ENCODE assay signal across 8 cellular contexts in the genomic region with DNA sequence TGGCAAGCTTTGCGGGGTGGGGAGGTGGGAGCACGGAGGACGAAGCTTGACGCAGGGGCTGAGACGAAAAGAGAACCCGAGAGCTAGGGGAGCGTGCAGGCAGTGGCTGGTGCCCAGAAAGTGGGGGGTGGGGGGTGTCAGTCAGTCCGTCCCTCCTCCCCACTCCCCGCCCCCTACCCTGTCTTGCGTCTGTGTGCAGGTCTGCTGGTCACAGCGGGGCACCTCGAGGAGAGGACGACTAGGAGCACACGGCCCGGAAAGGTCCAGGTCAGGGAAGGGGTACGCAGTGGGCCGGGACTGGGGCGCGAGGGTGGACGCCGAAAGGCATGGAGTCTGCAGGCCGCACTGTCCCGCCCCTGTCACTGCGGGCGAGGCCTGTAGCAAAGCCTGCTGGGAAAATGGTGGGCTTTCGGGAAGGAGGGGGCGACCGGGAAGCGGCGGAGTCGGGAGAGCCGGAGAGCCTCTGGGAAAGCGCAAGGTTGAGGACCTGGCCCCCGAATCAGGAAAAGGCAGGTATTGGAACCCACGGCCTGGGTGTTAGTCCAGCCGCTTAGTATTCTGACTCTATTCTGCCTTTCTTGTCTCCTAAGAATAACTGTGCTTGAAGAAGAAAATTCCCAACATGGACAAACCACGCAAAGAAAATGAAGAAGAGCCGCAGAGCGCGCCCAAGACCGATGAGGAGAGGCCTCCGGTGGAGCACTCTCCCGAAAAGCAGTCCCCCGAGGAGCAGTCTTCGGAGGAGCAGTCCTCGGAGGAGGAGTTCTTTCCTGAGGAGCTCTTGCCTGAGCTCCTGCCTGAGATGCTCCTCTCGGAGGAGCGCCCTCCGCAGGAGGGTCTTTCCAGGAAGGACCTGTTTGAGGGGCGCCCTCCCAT. TPM values are rescaled to one million over a fixed set of nuclear protein-coding genes. Genes with fewer than 3 reads are reported as not detected.
DNase-seq lines count a peak whose midpoint lies in the region; ATAC-seq, FAIRE-seq and TF ChIP-seq lines count a peak whose summit lies in the region.

No MANE protein-coding gene starts in this region.

- H3K79me2 ChIP-seq in keratinocyte (ENCODE audit: control insufficient read depth, insufficient read depth, low read length) = peaks cover 4% of the 10 kb centered on the region

- H3K9me3 Mint-ChIP-seq in T-cell = no peaks in the 10 kb centered on the region

- H3K27me3 ChIP-seq in MG63 (no peaks in the 10 kb centered on the region), keratinocyte (ENCODE audit: control insufficient read depth, extremely low read depth, insufficient read depth, low read length) (no peaks in the 10 kb centered on the region)

- no peak for FAIRE-seq in keratinocyte (lab: Jason Lieb, UNC)

- H3K9ac ChIP-seq in keratinocyte (ENCODE audit: control insufficient read depth, extremely low read depth, insufficient read depth, low read length) = peak overlapping the region; percentile 68

- H4K20me1 ChIP-seq in keratinocyte (ENCODE audit: control insufficient read depth, extremely low read depth, insufficient read depth, low read length) = no peaks in the 10 kb centered on the region

- peaks cover 14% of the 10 kb centered on the region for H3K4me1 ChIP-seq in keratinocyte (ENCODE audit: control insufficient read depth, extremely low read depth, insufficient read depth, low read length)

- H3K4me2 ChIP-seq in keratinocyte (ENCODE audit: control insufficient read depth, extremely low read depth, insufficient read depth, low read depth, low read length) = peak overlapping the region; percentile 85

- peak overlapping the region; percentile 67 to 77 for H3K27ac Mint-ChIP-seq in T-cell

- peak; percentile 75 for DNase-seq in Caki2 (ENCODE audit: low read depth)
- peak; percentile 74 for DNase-seq in MG63
- peak in 15 of 34 experiments; percentile 0 to 22 (median 7) for DNase-seq in T-cell
- peak; percentile 74 for DNase-seq in cerebellar cortex (ENCODE audit: low spot score)
- DNase-seq in keratinocyte (ENCODE audit: low read depth, low spot score) = no peak

- peak; percentile 25 to 65 (median 44) for TF ChIP-seq CTCF in keratinocyte (optimal IDR thresholded peaks at IDR 0.05 in 1 of 3, IDR thresholded peaks at IDR 0.05 in 1 of 3, conservative IDR thresholded peaks at IDR 0.05 in 1 of 3; ENCODE audit: extremely low read depth in 1 of 3, insufficient read depth in 2 of 3, low read length in 3 of 3)

- ATAC-seq in GM21717 (IDR thresholded peaks at IDR 0.05; ENCODE audit: unreplicated experiment) = peak; percentile 38
- peak; percentile 35 to 60 (median 53) for ATAC-seq in T-cell (replicated peaks in 1 of 4)
- no peak for ATAC-seq in GM21515 (IDR thresholded peaks at IDR 0.05; ENCODE audit: unreplicated experiment)

- dilution Hi-C loops in keratinocyte (cut with MboI; ENCODE audit: extremely low pct_ligation_motif_present, low sequenced_read_pairs) = no loop called here

- CTCF ChIA-PET in T-cell (lab: Charles Lee) = interaction anchor here in 1 of 2 donors (0.6 kb wide), 1 partner anchor 978 kb away, joined by 4 read pairs; a partner anchor contains a TSS

- no peaks in the 10 kb centered on the region for H3K36me3 Mint-ChIP-seq in T-cell

- H3K27me3 Mint-ChIP-seq in T-cell = peaks cover 0 to 6% of the 10 kb centered on the region in 2 donors

- peak overlapping the region; percentile 65 for H3K27ac ChIP-seq in keratinocyte (ENCODE audit: control insufficient read depth, insufficient read depth, low read length)
- peak overlapping the region in 20 of 21 experiments; percentile 52 to 91 (median 86) for H3K27ac ChIP-seq in skin epidermis

- in situ Hi-C loops in Caki2 (cut with HindIII; ENCODE audit: low pct_unique_long_range_greater_than_20kb, low sequenced_read_pairs) = no loop called here

- POLR2A ChIA-PET in T-cell (lab: Charles Lee) = interaction anchor here (0.5 to 0.7 kb wide), 3 partner anchors 42 to 58 kb away, joined by 3 to 5 read pairs (median 3); no protein-coding TSS in a partner anchor

- H2AFZ ChIP-seq in keratinocyte (ENCODE audit: control insufficient read depth, low read length) = peak overlapping the region; percentile 64

- H3K4me3 ChIP-seq in MG63 = peak overlapping the region; percentile 63
- peak overlapping the region; percentile 44 to 71 (median 61) for H3K4me3 ChIP-seq in keratinocyte (ENCODE audit: control insufficient read depth in 2 of 3, extremely low read depth in 1 of 3, insufficient read depth in 2 of 3, low read depth in 1 of 3, low read length in 3 of 3)
- H3K4me3 ChIP-seq in skin epidermis = peak overlapping the region; percentile 45 to 69 (median 57)

- peaks cover 10 to 18% (median 15%) of the 10 kb centered on the region in 3 donors for H3K4me1 Mint-ChIP-seq in T-cell

- no peaks in the 10 kb centered on the region for H3K9me1 ChIP-seq in keratinocyte (ENCODE audit: control insufficient read depth, extremely low read depth, insufficient read depth, low read length)

- peak overlapping the region; percentile 83 to 89 (median 84) for H3K4me3 Mint-ChIP-seq in T-cell

- H3K9me3 ChIP-seq in MG63 = no peaks in the 10 kb centered on the region
- H3K9me3 ChIP-seq in keratinocyte (ENCODE audit: control insufficient read depth, low read depth, low read length) = no peaks in the 10 kb centered on the region

- H3K36me3 ChIP-seq in MG63 (peaks cover 3% of the 10 kb centered on the region), keratinocyte (ENCODE audit: control insufficient read depth in 2 of 2, extremely low read depth in 1 of 2, insufficient read depth in 2 of 2, low read length in 2 of 2) (no peaks in the 10 kb centered on the region)

RNA-seq across cellular contexts. Expression of a gene that starts 0.8 kb away (rescaled TPM):
- 18.4 and 18.9 TPM in 2 replicates for total RNA-seq in Caki2 (2014; rRNA removed; shearing (Covaris generic); ENCODE audit: low replicate concordance)
- total RNA-seq in MG63 (2014; rRNA removed; shearing (Covaris generic); ENCODE audit: low replicate concordance) = 25.0 and 63.8 TPM in 2 replicates
- total RNA-seq in T-cell = 10 to 100 TPM in 1 of 5 donors, 1 to 10 TPM in 4; 5.0 to 10.0 (median 7.7) TPM
- polyA plus RNA-seq in keratinocyte = 13.6 to 21.5 TPM (median 15.7 TPM) in 3 replicates
- 10.8 TPM for polyA plus RNA-seq in keratinocyte (2011; ENCODE audit: low read depth)
- 21.4 and 29.2 TPM in 2 replicates for polyA plus RNA-seq in keratinocyte (2011; cell fraction: cytosol; rRNA removed)
- polyA plus RNA-seq in keratinocyte (2011; cell fraction: nucleus; rRNA removed) = 19.1 and 23.7 TPM in 2 replicates
- polyA plus RNA-seq in keratinocyte (2012; ENCODE audit: low replicate concordance) = 11.7 and 12.9 TPM in 2 replicates
- polyA minus RNA-seq in keratinocyte = 1.6 to 3.6 TPM in 2 of 3 replicates, not detected in the other
- polyA minus RNA-seq in keratinocyte (2011; cell fraction: cytosol; rRNA and poly(A)+ RNA removed) = 2.9 TPM
- polyA minus RNA-seq in keratinocyte (2011; cell fraction: nucleus; rRNA and poly(A)+ RNA removed) = 0.95 and 2.9 TPM in 2 replicates

RNA-seq across cellular contexts. Expression of a gene that starts 21.8 kb away (rescaled TPM):
- total RNA-seq in Caki2 (2014; rRNA removed; shearing (Covaris generic); ENCODE audit: low replicate concordance) = not detected in 2 replicates
- total RNA-seq in MG63 (2014; rRNA removed; shearing (Covaris generic); ENCODE audit: low replicate concordance) = 1.0 TPM in 1 of 2 replicates, not detected in the other
- 1 to 10 TPM; 4.3 to 6.8 (median 5.8) TPM for total RNA-seq in T-cell
- polyA plus RNA-seq in keratinocyte = 16.3 to 29.3 TPM (median 28.1 TPM) in 3 replicates
- polyA plus RNA-seq in keratinocyte (2011; ENCODE audit: low read depth) = 15.8 TPM
- polyA plus RNA-seq in keratinocyte (2011; cell fraction: cytosol; rRNA removed) = 20.5 and 30.1 TPM in 2 replicates
- polyA plus RNA-seq in keratinocyte (2011; cell fraction: nucleus; rRNA removed) = 11.8 and 12.0 TPM in 2 replicates
- 20.0 and 53.5 TPM in 2 replicates for polyA plus RNA-seq in keratinocyte (2012; ENCODE audit: low replicate concordance)
- polyA minus RNA-seq in keratinocyte = 2.3 to 6.1 TPM (median 3.6 TPM) in 3 replicates
- polyA minus RNA-seq in keratinocyte (2011; cell fraction: cytosol; rRNA and poly(A)+ RNA removed) = 9.2 TPM
- polyA minus RNA-seq in keratinocyte (2011; cell fraction: nucleus; rRNA and poly(A)+ RNA removed) = 1.1 and 1.4 TPM in 2 replicates

RNA-seq across cellular contexts. Expression of a gene that starts 44.2 kb away (rescaled TPM):
- total RNA-seq in Caki2 (2014; rRNA removed; shearing (Covaris generic); ENCODE audit: low replicate concordance) = 16.6 and 25.7 TPM in 2 replicates
- total RNA-seq in MG63 (2014; rRNA removed; shearing (Covaris generic); ENCODE audit: low replicate concordance) = 12.9 and 22.8 TPM in 2 replicates
- 10 to 100 TPM in 2 of 5 donors, 1 to 10 TPM in 3; 9.4 to 12.4 (median 9.4) TPM for total RNA-seq in T-cell
- 44.3 to 73.1 TPM (median 45.4 TPM) in 3 replicates for polyA plus RNA-seq in keratinocyte
- polyA plus RNA-seq in keratinocyte (2011; ENCODE audit: low read depth) = 78.9 TPM
- polyA plus RNA-seq in keratinocyte (2011; cell fraction: cytosol; rRNA removed) = 55.3 and 71.3 TPM in 2 replicates
- polyA plus RNA-seq in keratinocyte (2011; cell fraction: nucleus; rRNA removed) = 45.1 and 61.9 TPM in 2 replicates
- 76.2 and 139 TPM in 2 replicates for polyA plus RNA-seq in keratinocyte (2012; ENCODE audit: low replicate concordance)
- polyA minus RNA-seq in keratinocyte = 7.0 to 10.7 TPM (median 7.3 TPM) in 3 replicates
- polyA minus RNA-seq in keratinocyte (2011; cell fraction: cytosol; rRNA and poly(A)+ RNA removed) = 16.7 TPM
- polyA minus RNA-seq in keratinocyte (2011; cell fraction: nucleus; rRNA and poly(A)+ RNA removed) = 6.0 and 10.7 TPM in 2 replicates

RNA-seq across cellular contexts. Expression of a gene that starts 57.0 kb away (rescaled TPM):
- total RNA-seq in Caki2 (2014; rRNA removed; shearing (Covaris generic); ENCODE audit: low replicate concordance) = 831 and 930 TPM in 2 replicates
- 919 and 2,011 TPM in 2 replicates for total RNA-seq in MG63 (2014; rRNA removed; shearing (Covaris generic); ENCODE audit: low replicate concordance)
- total RNA-seq in T-cell = 100 to 1,000 TPM in 2 of 5 donors, 10 to 100 TPM in 3; 72.4 to 152 (median 86.9) TPM
- polyA plus RNA-seq in keratinocyte = 450 to 659 TPM (median 648 TPM) in 3 replicates
- polyA plus RNA-seq in keratinocyte (2011; ENCODE audit: low read depth) = 350 TPM
- polyA plus RNA-seq in keratinocyte (2011; cell fraction: cytosol; rRNA removed) = 360 and 552 TPM in 2 replicates
- polyA plus RNA-seq in keratinocyte (2011; cell fraction: nucleus; rRNA removed) = 590 and 762 TPM in 2 replicates
- polyA plus RNA-seq in keratinocyte (2012; ENCODE audit: low replicate concordance) = 311 and 470 TPM in 2 replicates
- 76.9 to 236 TPM (median 205 TPM) in 3 replicates for polyA minus RNA-seq in keratinocyte
- polyA minus RNA-seq in keratinocyte (2011; cell fraction: cytosol; rRNA and poly(A)+ RNA removed) = 177 TPM
- 126 and 283 TPM in 2 replicates for polyA minus RNA-seq in keratinocyte (2011; cell fraction: nucleus; rRNA and poly(A)+ RNA removed)
